Comparison of ENCODE assay signal across 2 cellular contexts in the genomic region with DNA sequence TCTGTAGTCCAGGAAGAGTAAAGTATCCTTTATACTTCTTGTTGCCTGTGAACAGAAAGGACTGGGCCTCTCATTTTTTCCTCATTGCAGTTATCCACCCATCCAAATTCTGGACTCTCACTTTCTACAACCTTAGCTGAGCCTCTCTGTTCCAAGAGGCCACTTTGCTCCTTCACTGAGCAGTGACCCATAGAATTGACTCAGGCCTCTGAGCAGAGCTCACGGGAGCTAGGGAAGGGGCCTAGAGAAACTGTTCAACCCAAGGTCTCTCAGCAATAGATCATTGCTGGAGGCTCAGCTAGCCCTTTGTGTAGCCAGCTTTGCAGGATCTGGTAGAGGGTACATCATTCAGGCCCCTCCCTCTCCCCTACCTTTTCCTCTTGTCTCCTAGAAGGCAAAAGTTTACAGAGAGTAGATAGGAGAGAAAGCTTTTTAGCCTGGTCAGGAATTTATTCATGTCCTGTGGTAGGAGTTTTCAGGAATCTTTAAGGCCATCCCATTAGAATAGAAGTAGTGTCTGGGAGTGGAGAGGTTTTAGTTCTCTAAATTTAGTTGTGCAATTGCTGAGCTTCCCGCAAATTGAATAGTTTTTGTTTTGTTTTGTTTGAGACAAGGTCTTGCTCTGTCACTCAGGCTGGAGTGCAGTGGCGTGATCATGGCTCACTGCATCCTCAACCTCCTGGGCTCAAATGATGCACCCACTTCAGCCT.
TF ChIP-seq lines count a peak whose summit lies in the region.

No MANE protein-coding gene starts in this region.

TF ChIP-seq in GM23338, 12 proteins besides CTCF, POLR2A, EP300 and RAD21 (continues in another document):
- TF ChIP-seq, protein P1, sequence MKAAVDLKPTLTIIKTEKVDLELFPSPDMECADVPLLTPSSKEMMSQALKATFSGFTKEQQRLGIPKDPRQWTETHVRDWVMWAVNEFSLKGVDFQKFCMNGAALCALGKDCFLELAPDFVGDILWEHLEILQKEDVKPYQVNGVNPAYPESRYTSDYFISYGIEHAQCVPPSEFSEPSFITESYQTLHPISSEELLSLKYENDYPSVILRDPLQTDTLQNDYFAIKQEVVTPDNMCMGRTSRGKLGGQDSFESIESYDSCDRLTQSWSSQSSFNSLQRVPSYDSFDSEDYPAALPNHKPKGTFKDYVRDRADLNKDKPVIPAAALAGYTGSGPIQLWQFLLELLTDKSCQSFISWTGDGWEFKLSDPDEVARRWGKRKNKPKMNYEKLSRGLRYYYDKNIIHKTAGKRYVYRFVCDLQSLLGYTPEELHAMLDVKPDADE (IDR thresholded peaks at IDR 0.05), result no peak
- TF ChIP-seq, protein P2, sequence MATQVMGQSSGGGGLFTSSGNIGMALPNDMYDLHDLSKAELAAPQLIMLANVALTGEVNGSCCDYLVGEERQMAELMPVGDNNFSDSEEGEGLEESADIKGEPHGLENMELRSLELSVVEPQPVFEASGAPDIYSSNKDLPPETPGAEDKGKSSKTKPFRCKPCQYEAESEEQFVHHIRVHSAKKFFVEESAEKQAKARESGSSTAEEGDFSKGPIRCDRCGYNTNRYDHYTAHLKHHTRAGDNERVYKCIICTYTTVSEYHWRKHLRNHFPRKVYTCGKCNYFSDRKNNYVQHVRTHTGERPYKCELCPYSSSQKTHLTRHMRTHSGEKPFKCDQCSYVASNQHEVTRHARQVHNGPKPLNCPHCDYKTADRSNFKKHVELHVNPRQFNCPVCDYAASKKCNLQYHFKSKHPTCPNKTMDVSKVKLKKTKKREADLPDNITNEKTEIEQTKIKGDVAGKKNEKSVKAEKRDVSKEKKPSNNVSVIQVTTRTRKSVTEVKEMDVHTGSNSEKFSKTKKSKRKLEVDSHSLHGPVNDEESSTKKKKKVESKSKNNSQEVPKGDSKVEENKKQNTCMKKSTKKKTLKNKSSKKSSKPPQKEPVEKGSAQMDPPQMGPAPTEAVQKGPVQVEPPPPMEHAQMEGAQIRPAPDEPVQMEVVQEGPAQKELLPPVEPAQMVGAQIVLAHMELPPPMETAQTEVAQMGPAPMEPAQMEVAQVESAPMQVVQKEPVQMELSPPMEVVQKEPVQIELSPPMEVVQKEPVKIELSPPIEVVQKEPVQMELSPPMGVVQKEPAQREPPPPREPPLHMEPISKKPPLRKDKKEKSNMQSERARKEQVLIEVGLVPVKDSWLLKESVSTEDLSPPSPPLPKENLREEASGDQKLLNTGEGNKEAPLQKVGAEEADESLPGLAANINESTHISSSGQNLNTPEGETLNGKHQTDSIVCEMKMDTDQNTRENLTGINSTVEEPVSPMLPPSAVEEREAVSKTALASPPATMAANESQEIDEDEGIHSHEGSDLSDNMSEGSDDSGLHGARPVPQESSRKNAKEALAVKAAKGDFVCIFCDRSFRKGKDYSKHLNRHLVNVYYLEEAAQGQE (IDR thresholded peaks at IDR 0.05; ENCODE audit: unreplicated experiment), result no peak
- no peak for TF ChIP-seq JUNB (IDR thresholded peaks at IDR 0.05; ENCODE audit: unreplicated experiment)
- TF ChIP-seq EZH2 (IDR thresholded peaks at IDR 0.05; ENCODE audit: low read depth, unreplicated experiment), result no peak
- TF ChIP-seq POLR2AphosphoS5 (IDR thresholded peaks at IDR 0.05; ENCODE audit: low read depth), result no peak
- TF ChIP-seq EZH2phosphoT487 (IDR thresholded peaks at IDR 0.05; ENCODE audit: unreplicated experiment), result no peak
- no peak for TF ChIP-seq STAT1 (IDR thresholded peaks at IDR 0.05; ENCODE audit: unreplicated experiment)
- no peak for TF ChIP-seq NANOG (IDR thresholded peaks at IDR 0.05; ENCODE audit: borderline replicate concordance)
- no peak for TF ChIP-seq CREB1 (CRISPR knock-in tag; IDR thresholded peaks at IDR 0.05; ENCODE audit: low read depth)

TF ChIP-seq in WTC11, 78 proteins besides CTCF, POLR2A, EP300 and RAD21 (continued from another document):
- TF ChIP-seq, protein P3, sequence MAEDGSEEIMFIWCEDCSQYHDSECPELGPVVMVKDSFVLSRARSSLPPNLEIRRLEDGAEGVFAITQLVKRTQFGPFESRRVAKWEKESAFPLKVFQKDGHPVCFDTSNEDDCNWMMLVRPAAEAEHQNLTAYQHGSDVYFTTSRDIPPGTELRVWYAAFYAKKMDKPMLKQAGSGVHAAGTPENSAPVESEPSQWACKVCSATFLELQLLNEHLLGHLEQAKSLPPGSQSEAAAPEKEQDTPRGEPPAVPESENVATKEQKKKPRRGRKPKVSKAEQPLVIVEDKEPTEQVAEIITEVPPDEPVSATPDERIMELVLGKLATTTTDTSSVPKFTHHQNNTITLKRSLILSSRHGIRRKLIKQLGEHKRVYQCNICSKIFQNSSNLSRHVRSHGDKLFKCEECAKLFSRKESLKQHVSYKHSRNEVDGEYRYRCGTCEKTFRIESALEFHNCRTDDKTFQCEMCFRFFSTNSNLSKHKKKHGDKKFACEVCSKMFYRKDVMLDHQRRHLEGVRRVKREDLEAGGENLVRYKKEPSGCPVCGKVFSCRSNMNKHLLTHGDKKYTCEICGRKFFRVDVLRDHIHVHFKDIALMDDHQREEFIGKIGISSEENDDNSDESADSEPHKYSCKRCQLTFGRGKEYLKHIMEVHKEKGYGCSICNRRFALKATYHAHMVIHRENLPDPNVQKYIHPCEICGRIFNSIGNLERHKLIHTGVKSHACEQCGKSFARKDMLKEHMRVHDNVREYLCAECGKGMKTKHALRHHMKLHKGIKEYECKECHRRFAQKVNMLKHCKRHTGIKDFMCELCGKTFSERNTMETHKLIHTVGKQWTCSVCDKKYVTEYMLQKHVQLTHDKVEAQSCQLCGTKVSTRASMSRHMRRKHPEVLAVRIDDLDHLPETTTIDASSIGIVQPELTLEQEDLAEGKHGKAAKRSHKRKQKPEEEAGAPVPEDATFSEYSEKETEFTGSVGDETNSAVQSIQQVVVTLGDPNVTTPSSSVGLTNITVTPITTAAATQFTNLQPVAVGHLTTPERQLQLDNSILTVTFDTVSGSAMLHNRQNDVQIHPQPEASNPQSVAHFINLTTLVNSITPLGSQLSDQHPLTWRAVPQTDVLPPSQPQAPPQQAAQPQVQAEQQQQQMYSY (CRISPR knock-in tag; IDR thresholded peaks at IDR 0.05), result no peak
- no peak for TF ChIP-seq ZNF219 (CRISPR knock-in tag; IDR thresholded peaks at IDR 0.05; ENCODE audit: borderline replicate concordance)
- TF ChIP-seq, protein P4, sequence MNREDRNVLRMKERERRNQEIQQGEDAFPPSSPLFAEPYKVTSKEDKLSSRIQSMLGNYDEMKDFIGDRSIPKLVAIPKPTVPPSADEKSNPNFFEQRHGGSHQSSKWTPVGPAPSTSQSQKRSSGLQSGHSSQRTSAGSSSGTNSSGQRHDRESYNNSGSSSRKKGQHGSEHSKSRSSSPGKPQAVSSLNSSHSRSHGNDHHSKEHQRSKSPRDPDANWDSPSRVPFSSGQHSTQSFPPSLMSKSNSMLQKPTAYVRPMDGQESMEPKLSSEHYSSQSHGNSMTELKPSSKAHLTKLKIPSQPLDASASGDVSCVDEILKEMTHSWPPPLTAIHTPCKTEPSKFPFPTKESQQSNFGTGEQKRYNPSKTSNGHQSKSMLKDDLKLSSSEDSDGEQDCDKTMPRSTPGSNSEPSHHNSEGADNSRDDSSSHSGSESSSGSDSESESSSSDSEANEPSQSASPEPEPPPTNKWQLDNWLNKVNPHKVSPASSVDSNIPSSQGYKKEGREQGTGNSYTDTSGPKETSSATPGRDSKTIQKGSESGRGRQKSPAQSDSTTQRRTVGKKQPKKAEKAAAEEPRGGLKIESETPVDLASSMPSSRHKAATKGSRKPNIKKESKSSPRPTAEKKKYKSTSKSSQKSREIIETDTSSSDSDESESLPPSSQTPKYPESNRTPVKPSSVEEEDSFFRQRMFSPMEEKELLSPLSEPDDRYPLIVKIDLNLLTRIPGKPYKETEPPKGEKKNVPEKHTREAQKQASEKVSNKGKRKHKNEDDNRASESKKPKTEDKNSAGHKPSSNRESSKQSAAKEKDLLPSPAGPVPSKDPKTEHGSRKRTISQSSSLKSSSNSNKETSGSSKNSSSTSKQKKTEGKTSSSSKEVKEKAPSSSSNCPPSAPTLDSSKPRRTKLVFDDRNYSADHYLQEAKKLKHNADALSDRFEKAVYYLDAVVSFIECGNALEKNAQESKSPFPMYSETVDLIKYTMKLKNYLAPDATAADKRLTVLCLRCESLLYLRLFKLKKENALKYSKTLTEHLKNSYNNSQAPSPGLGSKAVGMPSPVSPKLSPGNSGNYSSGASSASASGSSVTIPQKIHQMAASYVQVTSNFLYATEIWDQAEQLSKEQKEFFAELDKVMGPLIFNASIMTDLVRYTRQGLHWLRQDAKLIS (CRISPR knock-in tag; IDR thresholded peaks at IDR 0.05; ENCODE audit: borderline replicate concordance), result no peak
